Comparison of ENCODE assay signal across 9 cellular contexts in the genomic region with DNA sequence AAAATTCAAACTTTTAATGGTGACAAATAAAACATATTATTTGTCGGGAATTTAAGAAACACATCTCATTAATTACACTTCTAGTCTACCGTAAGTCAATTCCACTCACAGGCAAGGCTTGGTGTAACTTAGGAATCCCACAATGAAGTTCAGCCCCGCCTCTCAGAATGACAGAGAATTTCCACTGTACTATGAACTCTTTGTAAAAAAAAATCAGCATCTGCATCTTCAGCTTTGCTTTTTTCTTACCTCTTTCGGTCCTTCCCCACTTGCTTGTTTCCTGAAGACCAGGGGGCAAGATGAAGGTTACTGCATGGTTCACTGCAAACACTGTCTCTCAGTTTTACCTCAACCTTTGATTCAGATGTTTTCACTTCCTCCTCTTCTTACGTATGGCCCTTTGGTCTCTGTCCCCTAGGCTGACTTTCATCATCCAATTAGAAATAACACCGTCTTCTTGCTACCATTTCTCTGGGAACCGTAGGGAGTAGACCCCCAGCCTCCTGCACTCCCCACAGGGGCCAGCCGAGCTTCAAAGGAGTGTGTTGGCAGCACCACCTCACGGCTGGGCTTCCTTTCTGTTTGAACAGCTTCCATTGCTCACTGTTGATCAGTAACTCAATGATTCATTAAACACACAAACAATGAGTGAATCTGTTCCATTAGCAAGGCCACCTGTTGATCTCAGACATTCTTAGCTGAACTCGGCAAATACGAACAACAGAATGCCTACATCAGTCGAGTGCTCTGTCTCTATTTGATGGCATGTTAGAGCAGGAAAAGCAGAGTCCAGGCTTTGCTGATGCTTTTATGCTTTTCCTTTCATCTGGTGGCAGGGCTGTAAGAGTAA.
DNase-seq lines count a peak whose midpoint lies in the region; ATAC-seq lines count a peak whose summit lies in the region.
"Had no signal": no experiment of that assay in that cellular context is flagged by ENCODE, and none has a peak within 500 bp of the region (broad histone marks: within the 10 kb centered on the region; RNA-seq: fewer than 3 reads in every experiment).

No MANE protein-coding gene starts in this region.

- peaks cover 2% of the 10 kb centered on the region for H3K27me3 Mint-ChIP-seq in activated CD4-positive, alpha-beta T cell treated with anti-CD3 and anti-CD28 coated beads, Interleukin-2, amount 10 ng/mL, durations not matched to agents 24 days and 14 days

- no peaks in the 10 kb centered on the region for H3K36me3 Mint-ChIP-seq in activated CD4-positive, alpha-beta T cell treated with anti-CD3 and anti-CD28 coated beads, Interleukin-2, amount 10 ng/mL, durations not matched to agents 24 days and 14 days (ENCODE audit: low read depth)
- H3K36me3 Mint-ChIP-seq: activated naive CD8-positive, alpha-beta T cell treated with anti-CD3 and anti-CD28 coated beads, Interleukin-2, amount 10 ng/mL, durations not matched to agents 7 days and 5 days had no signal

- intact Hi-C loops in activated CD4-positive, alpha-beta T cell treated with anti-CD3 and anti-CD28 coated beads, Interleukin-2, amount 10 ng/mL, durations not matched to agents 24 days and 14 days (cut with micrococcal nuclease) = no loop called here

- no peak overlapping the region for H3K4me3 Mint-ChIP-seq in activated CD4-positive, alpha-beta T cell treated with anti-CD3 and anti-CD28 coated beads, Interleukin-2, amount 10 ng/mL, durations not matched to agents 24 days and 14 days
- H3K4me3 Mint-ChIP-seq: activated naive CD8-positive, alpha-beta T cell treated with anti-CD3 and anti-CD28 coated beads, Interleukin-2, amount 10 ng/mL, durations not matched to agents 7 days and 5 days had no signal

- peak overlapping the region; percentile 54 to 89 for H3K27ac ChIP-seq in esophagus (ENCODE audit: low read depth in 2 of 2, low read length in 1 of 2)

- H3K4me3 ChIP-seq in esophagus (ENCODE audit: low read depth in 1 of 2, low read length in 2 of 2) = peak overlapping the region in 1 of 2 donors; percentile 18

- 40 to 41% methylated on average over 12 of the region's 12 CpGs for WGBS in esophagus, 2 donors

- peaks cover 0 to 2% of the 10 kb centered on the region in 2 donors for H3K4me1 ChIP-seq in esophagus (ENCODE audit: control insufficient read depth in 2 of 2, insufficient read depth in 2 of 2, low read length in 1 of 2)

- no peaks in the 10 kb centered on the region for H3K36me3 ChIP-seq in esophagus (ENCODE audit: control insufficient read depth in 2 of 2, insufficient read depth in 2 of 2, low read length in 1 of 2)

- peak overlapping the region; percentile 35 for H3K27ac Mint-ChIP-seq in activated CD4-positive, alpha-beta T cell treated with anti-CD3 and anti-CD28 coated beads, Interleukin-2, amount 10 ng/mL, durations not matched to agents 24 days and 14 days
- H3K27ac Mint-ChIP-seq: activated naive CD8-positive, alpha-beta T cell treated with anti-CD3 and anti-CD28 coated beads, Interleukin-2, amount 10 ng/mL, durations not matched to agents 7 days and 5 days had no signal

- ATAC-seq in HG02973 (IDR thresholded peaks at IDR 0.05; ENCODE audit: unreplicated experiment) = peak; percentile 97

- no peaks in the 10 kb centered on the region for H3K4me1 Mint-ChIP-seq in activated CD4-positive, alpha-beta T cell treated with anti-CD3 and anti-CD28 coated beads, Interleukin-2, amount 10 ng/mL, durations not matched to agents 24 days and 14 days
- H3K4me1 Mint-ChIP-seq: activated naive CD8-positive, alpha-beta T cell treated with anti-CD3 and anti-CD28 coated beads, Interleukin-2, amount 10 ng/mL, durations not matched to agents 7 days and 5 days had no signal

- no peaks in the 10 kb centered on the region for H3K9me3 ChIP-seq in esophagus (ENCODE audit: control insufficient read depth in 2 of 2, insufficient read depth in 1 of 2, low read depth in 1 of 2, low read length in 1 of 2)

- no peak for DNase-seq in activated CD4-positive, alpha-beta T cell treated with anti-CD3 and anti-CD28 coated beads, Interleukin-2, amount 10 ng/mL, durations not matched to agents 24 days and 14 days
- DNase-seq in activated CD4-positive, alpha-beta T cell treated with anti-CD3 and anti-CD28 coated beads for 4 hours = no peak
- DNase-seq in NCI-H345 (lab: John Stamatoyannopoulos, UW) (peak; percentile 91), epidermal melanocyte (ENCODE audit: insufficient read length, low spot score) (no peak), hypothalamus (lab: John Stamatoyannopoulos, UW) (no peak), NCI-H1436 treated with DMSO at 0.1 percent for 48 hours (lab: John Stamatoyannopoulos, UW) (no peak)
- DNase-seq: activated naive CD8-positive, alpha-beta T cell treated with anti-CD3 and anti-CD28 coated beads, Interleukin-2, amount 10 ng/mL, durations not matched to agents 7 days and 5 days had no signal

- peaks cover 4% of the 10 kb centered on the region for H3K9me3 Mint-ChIP-seq in activated CD4-positive, alpha-beta T cell treated with anti-CD3 and anti-CD28 coated beads, Interleukin-2, amount 10 ng/mL, durations not matched to agents 24 days and 14 days

- H3K27me3 ChIP-seq in esophagus (ENCODE audit: control insufficient read depth in 1 of 2, insufficient read depth in 2 of 2, low read length in 2 of 2) = no peaks in the 10 kb centered on the region
